Comparison of ENCODE assay signal across 2 cellular contexts in genomic region chrX:132435222-132435621, GRCh38.
TF ChIP-seq lines count a peak whose summit lies in the region.

No MANE protein-coding gene starts in this region.

TF ChIP-seq in H1, 55 proteins besides CTCF, POLR2A, EP300 and RAD21:
- TF ChIP-seq HDAC6 (IDR thresholded peaks at IDR 0.05; ENCODE audit: low read depth, low read length): no peak

TF ChIP-seq in HepG2, 621 proteins besides CTCF, POLR2A, EP300 and RAD21:
- TF ChIP-seq CEBPB (IDR thresholded peaks at IDR 0.05; ENCODE audit: borderline replicate concordance, low read depth, low read length): peak; percentile 58
- no peak for TF ChIP-seq ZNF574 (CRISPR knock-in tag; IDR thresholded peaks at IDR 0.05)
- peak; percentile 66 for TF ChIP-seq CEBPG (CRISPR knock-in tag; IDR thresholded peaks at IDR 0.05)
- no peak for TF ChIP-seq GRHL1 (CRISPR knock-in tag; conservative IDR thresholded peaks at IDR 0.05)
